24 cellular contexts compared by ENCODE assay signal in genomic region chr2:72006188-72006736, GRCh38.
DNase-seq lines count a peak whose midpoint lies in the region; ATAC-seq, FAIRE-seq and TF ChIP-seq lines count a peak whose summit lies in the region.
"Had no signal": no experiment of that assay in that cellular context is flagged by ENCODE, and none has a peak within 500 bp of the region (broad histone marks: within the 10 kb centered on the region; RNA-seq: fewer than 3 reads in every experiment).

No MANE protein-coding gene starts in this region.

- no peak overlapping the region for H2AFZ ChIP-seq in neural progenitor cell (replicated peaks)

- peak; percentile 33 for DNase-seq in activated CD8-positive, alpha-beta memory T cell treated with anti-CD3 and anti-CD28 coated beads for 24 hours
- DNase-seq in activated CD8-positive, alpha-beta memory T cell treated with anti-CD3 and anti-CD28 coated beads, Interleukin-2, amount 10 ng/mL, durations not matched to agents 7 days and 5 days: no peak
- DNase-seq in islet precursor cell: peak; percentile 37
- DNase-seq in nephron progenitor cell: no peak
- DNase-seq in urothelium cell line (ENCODE audit: low spot score): no peak
- DNase-seq in activated naive CD8-positive, alpha-beta T cell treated with anti-CD3 and anti-CD28 coated beads for 36 hours: no peak
- no peak for DNase-seq in neural progenitor cell (ENCODE audit: low spot score)
- DNase-seq in MV-4-11 (lab: John Stamatoyannopoulos, UW): no peak
- DNase-seq: CD4-positive, CD25-positive, alpha-beta regulatory T cell; Kasumi-1; NCI-H1105 treated with DMSO at 0.1 percent for 48 hours; NCI-H146; NCI-H1930; NCI-H2107; NCI-H446; NCI-H524 treated with DMSO at 0.1 percent for 48 hours; NCI-H774 had no signal

- TF ChIP-seq CTCF in nephron progenitor cell (IDR thresholded peaks at IDR 0.05): no peak
- no peak for TF ChIP-seq CTCF in neural progenitor cell (IDR thresholded peaks at IDR 0.05)

- no peaks in the 10 kb centered on the region for H3K36me3 ChIP-seq in neural progenitor cell
- H3K36me3 ChIP-seq: BLaER1 had no signal

- H3K4me1 Mint-ChIP-seq in activated CD8-positive, alpha-beta memory T cell treated with anti-CD3 and anti-CD28 coated beads, Interleukin-2, amount 10 ng/mL, durations not matched to agents 7 days and 5 days: no peaks in the 10 kb centered on the region
- peaks cover 15% of the 10 kb centered on the region for H3K4me1 Mint-ChIP-seq in nephron progenitor cell
- no peaks in the 10 kb centered on the region for H3K4me1 Mint-ChIP-seq in activated naive CD8-positive, alpha-beta T cell treated with anti-CD3 and anti-CD28 coated beads for 36 hours
- H3K4me1 Mint-ChIP-seq in neural progenitor cell: peaks cover 4% of the 10 kb centered on the region
- H3K4me1 Mint-ChIP-seq: CD4-positive, CD25-positive, alpha-beta regulatory T cell had no signal

- H3K4me3 ChIP-seq in neural progenitor cell: no peak overlapping the region
- H3K4me3 ChIP-seq: BLaER1 had no signal

- no peak overlapping the region for H3K27ac ChIP-seq in neural progenitor cell
- H3K27ac ChIP-seq: BLaER1 had no signal

- no peak overlapping the region for H3K4me2 ChIP-seq in neural progenitor cell
- H3K4me2 ChIP-seq: BLaER1 had no signal

- no peak overlapping the region for H3K9ac ChIP-seq in neural progenitor cell
- H3K9ac ChIP-seq: BLaER1 had no signal

- no peaks in the 10 kb centered on the region for H3K27me3 ChIP-seq in neural progenitor cell
- H3K27me3 ChIP-seq: BLaER1 had no signal

- no peaks in the 10 kb centered on the region for H3K9me3 ChIP-seq in neural progenitor cell (ENCODE audit: low read depth)
- H3K9me3 ChIP-seq: BLaER1 had no signal

- FAIRE-seq in urothelium cell line (lab: Jason Lieb, UNC): peak; percentile 23
- FAIRE-seq: A204.1, D721Med, GM18507, HepG2, RCC 7860 had no signal

- H3F3A ChIP-seq in neural progenitor cell (ENCODE audit: low read depth): no peaks in the 10 kb centered on the region

- no peaks in the 10 kb centered on the region for H4K20me1 ChIP-seq in neural progenitor cell (ENCODE audit: low read depth)
- H4K20me1 ChIP-seq: BLaER1 had no signal

- H3K79me2 ChIP-seq in neural progenitor cell (ENCODE audit: low read depth): no peaks in the 10 kb centered on the region

- CTCF ChIA-PET in activated CD8-positive, alpha-beta memory T cell treated with anti-CD3 and anti-CD28 coated beads, Interleukin-2, amount 10 ng/mL, durations not matched to agents 7 days and 5 days (lab: Charles Lee): no interaction called here

- H3K4me1 ChIP-seq in neural progenitor cell: no peaks in the 10 kb centered on the region

- H3K36me3 Mint-ChIP-seq in activated CD8-positive, alpha-beta memory T cell treated with anti-CD3 and anti-CD28 coated beads, Interleukin-2, amount 10 ng/mL, durations not matched to agents 7 days and 5 days: no peaks in the 10 kb centered on the region
- H3K36me3 Mint-ChIP-seq in nephron progenitor cell (ENCODE audit: low read depth): no peaks in the 10 kb centered on the region
- no peaks in the 10 kb centered on the region for H3K36me3 Mint-ChIP-seq in activated naive CD8-positive, alpha-beta T cell treated with anti-CD3 and anti-CD28 coated beads for 36 hours
- no peaks in the 10 kb centered on the region for H3K36me3 Mint-ChIP-seq in neural progenitor cell
- H3K36me3 Mint-ChIP-seq: CD4-positive, CD25-positive, alpha-beta regulatory T cell had no signal

- H3K27me3 Mint-ChIP-seq in activated CD8-positive, alpha-beta memory T cell treated with anti-CD3 and anti-CD28 coated beads, Interleukin-2, amount 10 ng/mL, durations not matched to agents 7 days and 5 days: no peaks in the 10 kb centered on the region
- H3K27me3 Mint-ChIP-seq in nephron progenitor cell (ENCODE audit: low read depth, poor library complexity) (peaks cover 8% of the 10 kb centered on the region), neural progenitor cell (ENCODE audit: insufficient read depth, low read depth) (no peaks in the 10 kb centered on the region)
- no peaks in the 10 kb centered on the region for H3K27me3 Mint-ChIP-seq in activated naive CD8-positive, alpha-beta T cell treated with anti-CD3 and anti-CD28 coated beads for 36 hours
- H3K27me3 Mint-ChIP-seq: CD4-positive, CD25-positive, alpha-beta regulatory T cell had no signal

- H3K27ac Mint-ChIP-seq in activated CD8-positive, alpha-beta memory T cell treated with anti-CD3 and anti-CD28 coated beads, Interleukin-2, amount 10 ng/mL, durations not matched to agents 7 days and 5 days: no peak overlapping the region
- H3K27ac Mint-ChIP-seq in nephron progenitor cell (peak overlapping the region; percentile 29), neural progenitor cell (no peak overlapping the region)
- H3K27ac Mint-ChIP-seq in activated naive CD8-positive, alpha-beta T cell treated with anti-CD3 and anti-CD28 coated beads for 36 hours: no peak overlapping the region
- H3K27ac Mint-ChIP-seq: CD4-positive, CD25-positive, alpha-beta regulatory T cell had no signal

- H3K9me3 Mint-ChIP-seq in activated CD8-positive, alpha-beta memory T cell treated with anti-CD3 and anti-CD28 coated beads, Interleukin-2, amount 10 ng/mL, durations not matched to agents 7 days and 5 days (ENCODE audit: low read depth): no peaks in the 10 kb centered on the region
- H3K9me3 Mint-ChIP-seq in nephron progenitor cell (no peaks in the 10 kb centered on the region), neural progenitor cell (no peaks in the 10 kb centered on the region)
- H3K9me3 Mint-ChIP-seq in activated naive CD8-positive, alpha-beta T cell treated with anti-CD3 and anti-CD28 coated beads for 36 hours: no peaks in the 10 kb centered on the region

- no peak overlapping the region for H3K4me3 Mint-ChIP-seq in activated CD8-positive, alpha-beta memory T cell treated with anti-CD3 and anti-CD28 coated beads, Interleukin-2, amount 10 ng/mL, durations not matched to agents 7 days and 5 days
- no peak overlapping the region for H3K4me3 Mint-ChIP-seq in nephron progenitor cell
- H3K4me3 Mint-ChIP-seq in activated naive CD8-positive, alpha-beta T cell treated with anti-CD3 and anti-CD28 coated beads for 36 hours: no peak overlapping the region
- no peak overlapping the region for H3K4me3 Mint-ChIP-seq in neural progenitor cell
- H3K4me3 Mint-ChIP-seq: CD4-positive, CD25-positive, alpha-beta regulatory T cell had no signal

- no peak for ATAC-seq in activated CD8-positive, alpha-beta memory T cell treated with anti-CD3 and anti-CD28 coated beads, Interleukin-2, amount 10 ng/mL, durations not matched to agents 7 days and 5 days
- ATAC-seq: HCT116, HepG2 had no signal

Comparison
In these comparisons a context has a peak if more than half of its experiments do, and no peak if none do; other contexts are left out.
1. DNase-seq: peak in activated CD8-positive, alpha-beta memory T cell treated with anti-CD3 and anti-CD28 coated beads for 24 hours (single experiment) and islet precursor cell (single experiment); none in activated CD8-positive, alpha-beta memory T cell treated with anti-CD3 and anti-CD28 coated beads, Interleukin-2, amount 10 ng/mL, durations not matched to agents 7 days and 5 days (single experiment), nephron progenitor cell (single experiment), urothelium cell line (single experiment), activated naive CD8-positive, alpha-beta T cell treated with anti-CD3 and anti-CD28 coated beads for 36 hours (single experiment), neural progenitor cell (single experiment) and MV-4-11 (single experiment).